ENCODE assay signal across 17 cellular contexts in the genomic region with DNA sequence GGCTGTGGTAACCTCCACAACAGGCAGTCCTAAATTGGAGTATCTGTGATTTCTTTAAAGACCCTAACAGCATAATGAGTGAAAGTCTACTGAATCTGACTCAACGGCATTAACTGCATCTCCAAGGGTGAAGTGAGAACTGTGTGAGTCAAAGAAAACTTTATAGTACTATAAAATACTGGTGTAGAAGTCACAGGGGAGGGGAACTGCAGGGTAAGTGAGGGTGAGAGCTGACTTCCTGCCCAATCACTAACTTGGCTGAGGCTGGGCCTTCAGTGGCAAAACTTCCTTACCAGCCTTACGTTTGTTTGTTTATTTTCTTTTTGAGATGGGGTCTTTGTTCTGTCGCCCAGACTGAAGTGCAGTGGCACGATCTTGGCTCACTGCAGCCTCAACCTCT.
"Had no signal": no experiment of that assay in that cellular context is flagged by ENCODE, and none has a peak within 500 bp of the region (broad histone marks: within the 10 kb centered on the region; RNA-seq: fewer than 3 reads in every experiment).

No MANE protein-coding gene starts in this region.

- H3K36me3 ChIP-seq: left lung had no signal

- H3K9me3 ChIP-seq: left lung, testis had no signal

- H3K36me3 Mint-ChIP-seq: activated CD8-positive, alpha-beta memory T cell treated with anti-CD3 and anti-CD28 coated beads, Interleukin-2, amount 10 ng/mL, durations not matched to agents 7 days and 5 days; activated naive CD4-positive, alpha-beta T cell treated with anti-CD3 and anti-CD28 coated beads, Interleukin-2, amount 50 U/mL, for 24 hours; memory B cell had no signal

- DNase-seq: activated CD4-positive, alpha-beta T cell treated with anti-CD3 and anti-CD28 coated beads for 1 hour; activated CD4-positive, alpha-beta T cell treated with anti-CD3 and anti-CD28 coated beads, Interleukin-2, amount 50 U/mL, for 48 hours; activated CD8-positive, alpha-beta memory T cell treated with anti-CD3 and anti-CD28 coated beads, Interleukin-2, amount 10 ng/mL, durations not matched to agents 7 days and 5 days; activated effector memory CD4-positive, alpha-beta T cell treated with Interleukin-2 at 50 U/mL for 16 hours; activated T-cell treated with anti-CD3 and anti-CD28 coated beads, Interleukin-2, amount 50 U/mL, for 24 hours; caudate nucleus; glutamatergic neuron; left lung; stimulated activated CD4-positive, alpha-beta T cell treated with anti-CD3 and anti-CD28 coated beads, Interleukin-15, amount 100 ng/mL, for 24 hours; stimulated activated CD4-positive, alpha-beta T cell treated with anti-CD3 and anti-CD28 coated beads, Interleukin-4, amount 100 ng/mL, for 24 hours; stimulated activated naive CD8-positive, alpha-beta T cell treated with anti-CD3 and anti-CD28 coated beads, Interleukin-15, amount 100 ng/mL, for 72 hours; testis had no signal

- H3K4me3 Mint-ChIP-seq: activated CD8-positive, alpha-beta memory T cell treated with anti-CD3 and anti-CD28 coated beads, Interleukin-2, amount 10 ng/mL, durations not matched to agents 7 days and 5 days; activated naive CD4-positive, alpha-beta T cell treated with anti-CD3 and anti-CD28 coated beads, Interleukin-2, amount 50 U/mL, for 24 hours; activated T-cell treated with anti-CD3 and anti-CD28 coated beads, Interleukin-2, amount 50 U/mL, for 24 hours; dendritic cell treated with granulocyte-macrophage colony-stimulating factor and Interleukin-4, amounts not matched to agents 40 ng/mL and 50 ng/mL, for 4 days; memory B cell; nephron; stimulated activated naive CD8-positive, alpha-beta T cell treated with anti-CD3 and anti-CD28 coated beads, Interleukin-15, amount 100 ng/mL, for 72 hours had no signal

- ATAC-seq: activated CD8-positive, alpha-beta memory T cell treated with anti-CD3 and anti-CD28 coated beads, Interleukin-2, amount 10 ng/mL, durations not matched to agents 7 days and 5 days; esophagus mucosa; left lung; stimulated activated naive CD8-positive, alpha-beta T cell treated with anti-CD3 and anti-CD28 coated beads, Interleukin-15, amount 100 ng/mL, for 72 hours had no signal

- H3K27ac Mint-ChIP-seq: activated CD8-positive, alpha-beta memory T cell treated with anti-CD3 and anti-CD28 coated beads, Interleukin-2, amount 10 ng/mL, durations not matched to agents 7 days and 5 days; activated naive CD4-positive, alpha-beta T cell treated with anti-CD3 and anti-CD28 coated beads, Interleukin-2, amount 50 U/mL, for 24 hours; activated T-cell treated with anti-CD3 and anti-CD28 coated beads, Interleukin-2, amount 50 U/mL, for 24 hours; dendritic cell treated with granulocyte-macrophage colony-stimulating factor and Interleukin-4, amounts not matched to agents 40 ng/mL and 50 ng/mL, for 4 days; memory B cell; nephron had no signal

- H3K4me3 ChIP-seq: left lung, testis had no signal

- H3K4me1 Mint-ChIP-seq: activated CD8-positive, alpha-beta memory T cell treated with anti-CD3 and anti-CD28 coated beads, Interleukin-2, amount 10 ng/mL, durations not matched to agents 7 days and 5 days; activated naive CD4-positive, alpha-beta T cell treated with anti-CD3 and anti-CD28 coated beads, Interleukin-2, amount 50 U/mL, for 24 hours; memory B cell; stimulated activated naive CD8-positive, alpha-beta T cell treated with anti-CD3 and anti-CD28 coated beads, Interleukin-15, amount 100 ng/mL, for 72 hours had no signal

- H3K27me3 ChIP-seq: left lung, testis had no signal

- H3K9me3 Mint-ChIP-seq: activated naive CD4-positive, alpha-beta T cell treated with anti-CD3 and anti-CD28 coated beads, Interleukin-2, amount 50 U/mL, for 24 hours; activated T-cell treated with anti-CD3 and anti-CD28 coated beads, Interleukin-2, amount 50 U/mL, for 24 hours; dendritic cell treated with granulocyte-macrophage colony-stimulating factor and Interleukin-4, amounts not matched to agents 40 ng/mL and 50 ng/mL, for 4 days; memory B cell; nephron; stimulated activated naive CD8-positive, alpha-beta T cell treated with anti-CD3 and anti-CD28 coated beads, Interleukin-15, amount 100 ng/mL, for 72 hours had no signal

- H3K27ac ChIP-seq: left lung, testis had no signal

- H3K4me1 ChIP-seq: left lung, testis had no signal

- H3K27me3 Mint-ChIP-seq: activated naive CD4-positive, alpha-beta T cell treated with anti-CD3 and anti-CD28 coated beads, Interleukin-2, amount 50 U/mL, for 24 hours; activated T-cell treated with anti-CD3 and anti-CD28 coated beads, Interleukin-2, amount 50 U/mL, for 24 hours; dendritic cell treated with granulocyte-macrophage colony-stimulating factor and Interleukin-4, amounts not matched to agents 40 ng/mL and 50 ng/mL, for 4 days; memory B cell; stimulated activated naive CD8-positive, alpha-beta T cell treated with anti-CD3 and anti-CD28 coated beads, Interleukin-15, amount 100 ng/mL, for 72 hours had no signal
